ENCODE assay signal across 10 cellular contexts in the genomic region with DNA sequence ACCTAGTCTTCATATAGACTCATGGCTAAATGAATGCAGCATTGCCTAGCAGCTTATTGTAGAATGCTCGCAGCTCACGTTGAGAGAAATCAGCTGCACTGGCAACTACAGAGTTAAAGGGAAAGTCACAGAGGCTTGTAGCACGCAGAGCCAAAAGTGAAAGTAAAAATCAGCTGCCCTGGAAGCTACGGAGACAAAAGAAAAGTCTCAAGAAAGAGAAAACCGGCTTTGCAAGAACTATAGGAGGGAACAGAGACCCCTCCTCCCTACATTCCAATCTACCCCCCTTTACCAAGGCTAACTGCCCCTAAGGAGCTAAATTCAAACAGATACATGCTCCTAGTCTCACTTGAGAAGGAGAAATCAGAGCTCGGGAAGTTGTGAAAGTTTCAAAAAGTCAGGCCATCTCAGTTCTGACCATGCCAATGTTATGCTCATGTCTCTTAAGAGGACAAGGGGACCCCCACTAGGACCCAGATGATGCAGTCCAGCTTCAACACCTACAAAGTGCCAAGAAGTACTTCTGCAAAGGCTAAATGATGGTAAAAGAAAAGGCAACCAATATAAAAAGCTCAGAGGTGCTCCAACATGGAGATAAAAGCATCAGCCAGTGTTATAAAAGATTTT.
DNase-seq lines count a peak whose midpoint lies in the region; ATAC-seq and TF ChIP-seq lines count a peak whose summit lies in the region.
"Had no signal": no experiment of that assay in that cellular context is flagged by ENCODE, and none has a peak within 500 bp of the region (broad histone marks: within the 10 kb centered on the region; RNA-seq: fewer than 3 reads in every experiment).

No MANE protein-coding gene starts in this region.

- no peaks in the 10 kb centered on the region for H3K36me3 Mint-ChIP-seq in stimulated activated naive CD8-positive, alpha-beta T cell treated with anti-CD3 and anti-CD28 coated beads, Interleukin-15, Interleukin-2, amounts not matched to agents 100 ng/mL and 50 ng/mL, for 24 hours (ENCODE audit: low read depth)
- no peaks in the 10 kb centered on the region for H3K36me3 Mint-ChIP-seq in type B pancreatic cell

- no peaks in the 10 kb centered on the region for H3K27me3 ChIP-seq in RWPE2 (ENCODE audit: insufficient read depth, poor library complexity, severe bottlenecking)
- H3K27me3 ChIP-seq: pancreas had no signal

- no peaks in the 10 kb centered on the region for H3K27me3 Mint-ChIP-seq in stimulated activated naive CD8-positive, alpha-beta T cell treated with anti-CD3 and anti-CD28 coated beads, Interleukin-15, Interleukin-2, amounts not matched to agents 100 ng/mL and 50 ng/mL, for 24 hours
- H3K27me3 Mint-ChIP-seq in type B pancreatic cell = no peaks in the 10 kb centered on the region

- peak overlapping the region; percentile 90 for H3K27ac Mint-ChIP-seq in stimulated activated naive CD8-positive, alpha-beta T cell treated with anti-CD3 and anti-CD28 coated beads, Interleukin-15, Interleukin-2, amounts not matched to agents 100 ng/mL and 50 ng/mL, for 24 hours
- no peak overlapping the region for H3K27ac Mint-ChIP-seq in type B pancreatic cell

- no peak for DNase-seq in stimulated activated naive CD8-positive, alpha-beta T cell treated with anti-CD3 and anti-CD28 coated beads, Interleukin-15, Interleukin-2, amounts not matched to agents 100 U/mL and 50 U/mL, for 24 hours
- DNase-seq in RWPE2 (ENCODE audit: low spot score) (no peak), foreskin melanocyte (peak; percentile 13), HuH-7 (ENCODE audit: low spot score) (no peak), type B pancreatic cell (ENCODE audit: extremely low spot score, unreplicated experiment) (no peak), NCI-H446 (lab: John Stamatoyannopoulos, UW) (no peak)
- DNase-seq: MM.1S had no signal

- 2% methylated on average over 6 of the region's 6 CpGs for WGBS in urinary bladder

- peaks cover 10% of the 10 kb centered on the region for H3K9me3 Mint-ChIP-seq in stimulated activated naive CD8-positive, alpha-beta T cell treated with anti-CD3 and anti-CD28 coated beads, Interleukin-15, Interleukin-2, amounts not matched to agents 100 ng/mL and 50 ng/mL, for 24 hours
- no peaks in the 10 kb centered on the region for H3K9me3 Mint-ChIP-seq in type B pancreatic cell

- H3K4me3 ChIP-seq in RWPE2 (ENCODE audit: severe bottlenecking) = peak overlapping the region; percentile 30
- peak overlapping the region; percentile 31 for H3K4me3 ChIP-seq in urinary bladder (ENCODE audit: low read depth, low read length)
- H3K4me3 ChIP-seq: pancreas had no signal

- H3K4me1 ChIP-seq in RWPE2 (ENCODE audit: insufficient read depth, poor library complexity, severe bottlenecking) = peaks cover 5% of the 10 kb centered on the region
- H3K4me1 ChIP-seq in urinary bladder (ENCODE audit: insufficient read depth) = peaks cover 1% of the 10 kb centered on the region
- H3K4me1 ChIP-seq: pancreas had no signal

- no peak for ATAC-seq in stimulated activated naive CD8-positive, alpha-beta T cell treated with anti-CD3 and anti-CD28 coated beads, Interleukin-15, Interleukin-2, amounts not matched to agents 100 U/mL and 50 U/mL, for 24 hours
- ATAC-seq in RWPE2 (ENCODE audit: low read depth) = peak; percentile 83
- ATAC-seq: pancreas had no signal

- H3K9me3 ChIP-seq in RWPE2 (ENCODE audit: severe bottlenecking) = no peaks in the 10 kb centered on the region
- H3K9me3 ChIP-seq: pancreas had no signal

- H3K4me1 Mint-ChIP-seq in stimulated activated naive CD8-positive, alpha-beta T cell treated with anti-CD3 and anti-CD28 coated beads, Interleukin-15, Interleukin-2, amounts not matched to agents 100 ng/mL and 50 ng/mL, for 24 hours (ENCODE audit: low read depth) = peaks cover 19% of the 10 kb centered on the region
- H3K4me1 Mint-ChIP-seq in type B pancreatic cell (ENCODE audit: unreplicated experiment) = no peaks in the 10 kb centered on the region

- TF ChIP-seq CTCF in RWPE2 (IDR thresholded peaks at IDR 0.05; ENCODE audit: poor library complexity, severe bottlenecking) (no peak), type B pancreatic cell (conservative IDR thresholded peaks at IDR 0.05) (no peak)

- no peaks in the 10 kb centered on the region for H3K36me3 ChIP-seq in RWPE2 (ENCODE audit: low read depth)
- H3K36me3 ChIP-seq in urinary bladder (ENCODE audit: insufficient read depth) = no peaks in the 10 kb centered on the region
- H3K36me3 ChIP-seq: pancreas had no signal

- peak overlapping the region; percentile 84 for H3K4me3 Mint-ChIP-seq in stimulated activated naive CD8-positive, alpha-beta T cell treated with anti-CD3 and anti-CD28 coated beads, Interleukin-15, Interleukin-2, amounts not matched to agents 100 ng/mL and 50 ng/mL, for 24 hours
- H3K4me3 Mint-ChIP-seq in type B pancreatic cell = no peak overlapping the region

- H3K27ac ChIP-seq in RWPE2 (ENCODE audit: poor library complexity, severe bottlenecking) (no peak overlapping the region), urinary bladder (ENCODE audit: low read depth) (peak overlapping the region; percentile 45)
- H3K27ac ChIP-seq: pancreas had no signal
